Comparison of ENCODE assay signal across 8 cellular contexts in genomic region chr13:42041684-42042035, GRCh38. TPM values are rescaled to one million over a fixed set of nuclear protein-coding genes. Genes with fewer than 3 reads are reported as not detected.
DNase-seq lines count a peak whose midpoint lies in the region; ATAC-seq and TF ChIP-seq lines count a peak whose summit lies in the region.

No MANE protein-coding gene starts in this region.

- H3K27ac ChIP-seq in KMS-11 (peak overlapping the region; percentile 70), foreskin keratinocyte (peak overlapping the region; percentile 86)

- H3K4me1 Mint-ChIP-seq in activated CD4-positive, alpha-beta memory T cell treated with anti-CD3 and anti-CD28 coated beads, Interleukin-2, amount 10 ng/mL, durations not matched to agents 7 days and 5 days, result peaks cover 26% of the 10 kb centered on the region
- peaks cover 41% of the 10 kb centered on the region for H3K4me1 Mint-ChIP-seq in nephron progenitor cell

- H3K36me3 Mint-ChIP-seq in activated CD4-positive, alpha-beta memory T cell treated with anti-CD3 and anti-CD28 coated beads, Interleukin-2, amount 10 ng/mL, durations not matched to agents 7 days and 5 days (ENCODE audit: low read depth), result peaks cover 6% of the 10 kb centered on the region
- H3K36me3 Mint-ChIP-seq in nephron progenitor cell (ENCODE audit: low read depth), result no peaks in the 10 kb centered on the region

- no peak overlapping the region for H2AFZ ChIP-seq in KMS-11 (ENCODE audit: low read depth)

- H3K4me1 ChIP-seq in KMS-11 (ENCODE audit: low read depth, poor library complexity, severe bottlenecking), result peaks cover 56% of the 10 kb centered on the region
- H3K4me1 ChIP-seq in foreskin keratinocyte, result peaks cover 15% of the 10 kb centered on the region

- H3K27me3 ChIP-seq in KMS-11 (ENCODE audit: insufficient read depth, low read depth) (no peaks in the 10 kb centered on the region), foreskin keratinocyte (no peaks in the 10 kb centered on the region)

- peak overlapping the region; percentile 86 for H3K4me2 ChIP-seq in KMS-11

- peak overlapping the region; percentile 50 for H3K27ac Mint-ChIP-seq in activated CD4-positive, alpha-beta memory T cell treated with anti-CD3 and anti-CD28 coated beads, Interleukin-2, amount 10 ng/mL, durations not matched to agents 7 days and 5 days
- H3K27ac Mint-ChIP-seq in nephron progenitor cell, result peak overlapping the region; percentile 92

- H4K20me1 ChIP-seq in KMS-11 (ENCODE audit: insufficient read depth), result no peaks in the 10 kb centered on the region

- H3K27me3 Mint-ChIP-seq in activated CD4-positive, alpha-beta memory T cell treated with anti-CD3 and anti-CD28 coated beads, Interleukin-2, amount 10 ng/mL, durations not matched to agents 7 days and 5 days, result peaks cover 22% of the 10 kb centered on the region
- H3K27me3 Mint-ChIP-seq in nephron progenitor cell (ENCODE audit: low read depth, poor library complexity), result peaks cover 36% of the 10 kb centered on the region

- ATAC-seq in GM18868 (IDR thresholded peaks at IDR 0.05; ENCODE audit: unreplicated experiment) (peak; percentile 31), foreskin keratinocyte (peak; percentile 32)

- POLR2A ChIA-PET in activated CD4-positive, alpha-beta memory T cell treated with anti-CD3 and anti-CD28 coated beads, Interleukin-2, amount 10 ng/mL, durations not matched to agents 7 days and 5 days (lab: Charles Lee), result interaction anchor here (1.3 kb wide), 1 partner anchor 727 kb away, joined by 3 read pairs; no protein-coding TSS in a partner anchor

- TF ChIP-seq CTCF in KMS-11 (conservative IDR thresholded peaks at IDR 0.05; ENCODE audit: low read depth, low read length) (no peak), foreskin keratinocyte (conservative IDR thresholded peaks at IDR 0.05) (peak; percentile 58), nephron progenitor cell (IDR thresholded peaks at IDR 0.05) (peak; percentile 16)

- peak overlapping the region; percentile 75 for H3K4me3 Mint-ChIP-seq in activated CD4-positive, alpha-beta memory T cell treated with anti-CD3 and anti-CD28 coated beads, Interleukin-2, amount 10 ng/mL, durations not matched to agents 7 days and 5 days
- H3K4me3 Mint-ChIP-seq in nephron progenitor cell, result peak overlapping the region; percentile 95

- no peaks in the 10 kb centered on the region for H3K9me3 Mint-ChIP-seq in activated CD4-positive, alpha-beta memory T cell treated with anti-CD3 and anti-CD28 coated beads, Interleukin-2, amount 10 ng/mL, durations not matched to agents 7 days and 5 days
- peaks cover 9% of the 10 kb centered on the region for H3K9me3 Mint-ChIP-seq in nephron progenitor cell

- CTCF ChIA-PET in activated CD4-positive, alpha-beta memory T cell treated with anti-CD3 and anti-CD28 coated beads, Interleukin-2, amount 10 ng/mL, durations not matched to agents 7 days and 5 days (lab: Charles Lee), result no interaction called here

- peak overlapping the region; percentile 76 for H3K9ac ChIP-seq in KMS-11

- H3K4me3 ChIP-seq in KMS-11 (IDR thresholded peaks at IDR 0.05; ENCODE audit: insufficient read depth, low read depth, low read length), result peak overlapping the region; percentile 34

- DNase-seq in C1 segment of cervical spinal cord (lab: John Stamatoyannopoulos, UW) (peak in 9 of 14 donors; percentile 8 to 47 (median 27)), foreskin keratinocyte (peak in 1 of 2 donors; percentile 53), nephron progenitor cell (peak; percentile 50), activated gamma-delta T cell treated with Interleukin-2 at 50 U/mL for 16 hours (no peak), mesenteric fat pad (ENCODE audit: low spot score) (no peak)
- DNase-seq in activated CD4-positive, alpha-beta memory T cell treated with anti-CD3 and anti-CD28 coated beads, Interleukin-2, amount 10 ng/mL, durations not matched to agents 7 days and 5 days, result no peak

- H3K79me2 ChIP-seq in KMS-11 (ENCODE audit: insufficient read depth, low read depth), result peaks cover 58% of the 10 kb centered on the region

- no peaks in the 10 kb centered on the region for H3K36me3 ChIP-seq in KMS-11 (ENCODE audit: insufficient read depth)

RNA-seq across cellular contexts. Expression of gene DGKH, which starts 6.8 kb away (rescaled TPM):
- total RNA-seq in activated CD4-positive, alpha-beta memory T cell treated with anti-CD3 and anti-CD28 coated beads, Interleukin-2, amount 10 ng/mL, durations not matched to agents 7 days and 5 days, result 10 to 100 TPM; 20.4 to 21.1 TPM
- total RNA-seq in foreskin keratinocyte (11.5 and 12.0 TPM in 2 replicates), mesenteric fat pad (11.8 TPM)
- polyA plus RNA-seq in foreskin keratinocyte, result 2.9 TPM in 2 replicates

Comparison
In these comparisons a context has a peak if more than half of its experiments do, and no peak if none do; other contexts are left out.
1. DNase-seq: peak in C1 segment of cervical spinal cord (9 of 14) and nephron progenitor cell (single experiment); none in activated CD4-positive, alpha-beta memory T cell treated with anti-CD3 and anti-CD28 coated beads, Interleukin-2, amount 10 ng/mL, durations not matched to agents 7 days and 5 days (single experiment), activated gamma-delta T cell treated with Interleukin-2 at 50 U/mL for 16 hours (single experiment) and mesenteric fat pad (single experiment).